ENCODE assay signal across 2 cellular contexts in genomic region chr9:35822926-35823325, GRCh38.
TF ChIP-seq lines count a peak whose summit lies in the region.

No MANE protein-coding gene starts in this region.

TF ChIP-seq in IMR-90, 13 proteins besides CTCF, POLR2A, EP300 and RAD21:
- TF ChIP-seq SMC3 (IDR thresholded peaks at IDR 0.05; ENCODE audit: low read depth, low read length) (no peak), CHD1 (IDR thresholded peaks at IDR 0.05; ENCODE audit: low read depth, low read length) (no peak), ELK1 (IDR thresholded peaks at IDR 0.05; ENCODE audit: borderline replicate concordance, low read depth, low read length) (no peak), RFX5 (IDR thresholded peaks at IDR 0.05; ENCODE audit: low read depth, low read length) (no peak), NFE2L2 (IDR thresholded peaks at IDR 0.05; ENCODE audit: low read depth, low read length) (no peak), MAFK (IDR thresholded peaks at IDR 0.05; ENCODE audit: low read depth, low read length) (no peak), USF2 (IDR thresholded peaks at IDR 0.05; ENCODE audit: low read depth, low read length) (no peak), MAZ (IDR thresholded peaks at IDR 0.05; ENCODE audit: borderline replicate concordance, low read depth, low read length) (no peak), BHLHE40 (IDR thresholded peaks at IDR 0.05; ENCODE audit: low read depth, low read length) (no peak), MXI1 (IDR thresholded peaks at IDR 0.05; ENCODE audit: borderline replicate concordance, low read depth, low read length) (no peak), CEBPB (IDR thresholded peaks at IDR 0.05; ENCODE audit: low read depth, low read length) (no peak), FOS (IDR thresholded peaks at IDR 0.05; ENCODE audit: low read depth, low read length) (no peak), RCOR1 (IDR thresholded peaks at IDR 0.05; ENCODE audit: insufficient replicate concordance, low read length) (no peak)
TF ChIP-seq in IMR-90: peak in this region for 0.

TF ChIP-seq in H1, 55 proteins besides CTCF, POLR2A, EP300 and RAD21:
- TF ChIP-seq SP1 (IDR thresholded peaks at IDR 0.05; ENCODE audit: low read depth, low read length), result no peak
- no peak for TF ChIP-seq KDM5A (IDR thresholded peaks at IDR 0.05; ENCODE audit: low read length)
- TF ChIP-seq MAX (IDR thresholded peaks at IDR 0.05), result no peak
